Comparison of ENCODE assay signal across 21 cellular contexts in genomic region chr11:70407121-70407520, GRCh38.
"Had no signal": no experiment of that assay in that cellular context is flagged by ENCODE, and none has a peak within 500 bp of the region (broad histone marks: within the 10 kb centered on the region; RNA-seq: fewer than 3 reads in every experiment).

No MANE protein-coding gene starts in this region.

- H3K9me3 ChIP-seq: SJSA1 had no signal

- H3K9me3 Mint-ChIP-seq: IgD-negative memory B cell had no signal

- H3K4me3 ChIP-seq: SJSA1, SK-N-MC had no signal

- H3K27ac ChIP-seq: HL-60, SJSA1, SK-N-MC had no signal

- H3K27me3 ChIP-seq: SJSA1 had no signal

- H3K4me1 ChIP-seq: SJSA1 had no signal

- H3K4me1 Mint-ChIP-seq: IgD-negative memory B cell had no signal

- DNase-seq: KBM-7, NCI-H1092, NCI-H1105 treated with DMSO at 0.1 percent for 48 hours, NCI-H1417 treated with DMSO at 0.1 percent for 48 hours, NCI-H187, NCI-H2029, NCI-H2081 treated with DMSO at 0.1 percent for 48 hours, NCI-H2171, NCI-H226, NCI-H446, NCI-H510A, NCI-H524 treated with DMSO at 0.1 percent for 48 hours, NCI-H69, NCI-H774, Right ventricle myocardium superior, RPMI8226, SIG-M5 had no signal

- H3K27ac Mint-ChIP-seq: IgD-negative memory B cell had no signal

- H3K4me3 Mint-ChIP-seq: IgD-negative memory B cell had no signal

- H3K36me3 Mint-ChIP-seq: IgD-negative memory B cell had no signal
